In genomic region chr10:110365356-110366143, GRCh38 we compare ENCODE assay signal across 1 cellular context.
TF ChIP-seq lines count a peak whose summit lies in the region.

No MANE protein-coding gene starts in this region.

TF ChIP-seq in GM12891, 5 proteins besides CTCF, POLR2A, EP300 and RAD21:
- no peak for TF ChIP-seq POLR2AphosphoS5 (IDR thresholded peaks at IDR 0.05; ENCODE audit: low read depth, low read length)
